In the genomic region with DNA sequence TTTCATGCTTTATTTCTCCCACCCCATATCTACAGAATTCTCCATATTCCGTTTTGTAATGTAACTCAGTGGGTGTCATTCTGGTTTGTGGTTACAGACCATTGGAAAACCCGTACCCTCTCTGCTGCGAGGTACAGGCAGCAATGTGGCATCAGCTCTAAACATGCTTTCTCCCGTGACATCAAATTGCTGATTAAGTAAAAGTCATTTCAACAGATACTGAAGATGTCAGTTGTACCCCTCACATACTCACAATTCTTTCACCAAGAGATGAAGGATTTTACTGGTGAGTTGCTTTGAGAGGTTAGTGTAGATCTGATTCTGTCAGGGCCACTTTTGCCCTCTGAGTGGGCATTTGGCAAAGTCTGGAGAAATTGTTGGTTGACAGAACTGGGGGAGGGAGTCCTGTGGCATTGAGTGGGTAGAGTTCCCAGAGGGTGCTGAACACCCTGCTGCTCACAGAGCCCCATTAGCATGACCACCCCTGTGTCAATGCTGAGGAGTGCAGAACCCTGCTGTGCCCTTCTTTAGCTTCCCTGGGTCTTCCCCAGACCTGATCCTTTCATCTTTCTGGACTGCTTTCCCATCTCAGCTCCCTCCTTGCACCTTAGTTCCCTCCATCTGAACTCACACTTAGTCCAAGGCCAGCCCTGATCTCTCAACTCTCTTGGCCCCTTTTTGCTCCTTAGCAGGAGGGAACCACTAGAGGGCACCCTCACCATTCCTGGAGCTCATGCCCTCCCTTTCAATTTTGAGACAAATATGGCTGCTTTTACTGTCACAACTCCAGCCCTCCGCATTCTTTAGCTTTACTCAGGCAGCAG, we compare ENCODE assay signal across 7 cellular contexts. TPM values are rescaled to one million over a fixed set of nuclear protein-coding genes. Genes with fewer than 3 reads are reported as not detected.
DNase-seq lines count a peak whose midpoint lies in the region; ATAC-seq and TF ChIP-seq lines count a peak whose summit lies in the region.

No MANE protein-coding gene starts in this region.

- ATAC-seq in GM21723 (IDR thresholded peaks at IDR 0.05; ENCODE audit: unreplicated experiment) (no peak), HG02623 (IDR thresholded peaks at IDR 0.05; ENCODE audit: unreplicated experiment) (no peak)

- H3K27ac Mint-ChIP-seq in T-helper 2 cell treated with Interferon-gamma antibody and Interleukin-4, amounts not matched to agents 5 μg/mL and 100 μg/mL, for 36 hours = no peak overlapping the region
- H3K27ac Mint-ChIP-seq in endodermal cell = no peak overlapping the region

- 79 to 100% methylated on average over 2 to 5 of the region's 5 CpGs for WGBS in endodermal cell (ENCODE audit: insufficient coverage in 1 of 2, insufficient read length in 1 of 2), 2 experiments

- no peaks in the 10 kb centered on the region for H3K4me1 ChIP-seq in endodermal cell (ENCODE audit: control insufficient read depth, insufficient read depth, low read length)

- no peaks in the 10 kb centered on the region for H3K27me3 ChIP-seq in endodermal cell (ENCODE audit: control insufficient read depth, insufficient read depth, low read length, poor library complexity, severe bottlenecking)

- DNase-seq in G401 (ENCODE audit: low spot score) (peak; percentile 45), HT-29 (ENCODE audit: low spot score) (peak; percentile 79), endodermal cell (peak; percentile 64)
- DNase-seq in T-helper 2 cell treated with Interferon-gamma antibody and Interleukin-4, amounts not matched to agents 5 μg/mL and 100 μg/mL, for 36 hours (ENCODE audit: low spot score) = peak; percentile 35
- DNase-seq in stimulated activated CD4-positive, alpha-beta T cell treated with anti-CD3 and anti-CD28 coated beads, Interleukin-12 subunit alpha, Interleukin-12 subunit beta, amount 100 ng/mL, for 4 hours = peak; percentile 22

- H3K4me3 Mint-ChIP-seq in T-helper 2 cell treated with Interferon-gamma antibody and Interleukin-4, amounts not matched to agents 5 μg/mL and 100 μg/mL, for 36 hours = no peak overlapping the region
- no peak overlapping the region for H3K4me3 Mint-ChIP-seq in endodermal cell

- H3K36me3 ChIP-seq in endodermal cell (ENCODE audit: control insufficient read depth, insufficient read depth, low read length) = no peaks in the 10 kb centered on the region

- H3K9ac ChIP-seq in endodermal cell (ENCODE audit: extremely low read depth, low read length, poor library complexity, severe bottlenecking) = no peak overlapping the region

- no peak overlapping the region for H3K4me3 ChIP-seq in endodermal cell (ENCODE audit: low read length)

- no peaks in the 10 kb centered on the region for H3K36me3 Mint-ChIP-seq in T-helper 2 cell treated with Interferon-gamma antibody and Interleukin-4, amounts not matched to agents 5 μg/mL and 100 μg/mL, for 36 hours (ENCODE audit: low read depth)
- no peaks in the 10 kb centered on the region for H3K36me3 Mint-ChIP-seq in endodermal cell (ENCODE audit: low read depth)

- TF ChIP-seq CTCF in endodermal cell (conservative IDR thresholded peaks at IDR 0.05) = peak; percentile 56

- H3K27me3 Mint-ChIP-seq in T-helper 2 cell treated with Interferon-gamma antibody and Interleukin-4, amounts not matched to agents 5 μg/mL and 100 μg/mL, for 36 hours (ENCODE audit: low read depth) = peaks cover 3% of the 10 kb centered on the region
- no peaks in the 10 kb centered on the region for H3K27me3 Mint-ChIP-seq in endodermal cell (ENCODE audit: insufficient read depth)

- H3K4me1 Mint-ChIP-seq in T-helper 2 cell treated with Interferon-gamma antibody and Interleukin-4, amounts not matched to agents 5 μg/mL and 100 μg/mL, for 36 hours (ENCODE audit: low read depth) = peaks cover 2% of the 10 kb centered on the region
- H3K4me1 Mint-ChIP-seq in endodermal cell = no peaks in the 10 kb centered on the region

- H3K9me3 Mint-ChIP-seq in T-helper 2 cell treated with Interferon-gamma antibody and Interleukin-4, amounts not matched to agents 5 μg/mL and 100 μg/mL, for 36 hours = no peaks in the 10 kb centered on the region
- peaks cover 94% of the 10 kb centered on the region for H3K9me3 Mint-ChIP-seq in endodermal cell

- peaks cover 5% of the 10 kb centered on the region for H3K9me3 ChIP-seq in endodermal cell (ENCODE audit: control insufficient read depth, low read length)

- no peak overlapping the region for H3K27ac ChIP-seq in endodermal cell (ENCODE audit: low read depth, low read length)

- in situ Hi-C loops in G401 (cut with HindIII; ENCODE audit: low sequenced_read_pairs) = no loop called here

RNA-seq across cellular contexts. Expression of a gene that starts 39.9 kb away (rescaled TPM):
- 0.61 and 2.7 TPM in 2 replicates for total RNA-seq in G401 (2014; rRNA removed; shearing (Covaris generic))
- total RNA-seq in HT-29 (2014; rRNA removed; shearing (Covaris generic)) = not detected in 2 replicates
- total RNA-seq in endodermal cell = not detected
- polyA plus RNA-seq in endodermal cell (2013, experiment 1 of 2) = not detected
- not detected for polyA plus RNA-seq in endodermal cell (2013, experiment 2 of 2)

Comparison
In these comparisons a context has a peak if more than half of its experiments do, and no peak if none do; other contexts are left out.
1. DNase-seq: peak in every context shown above with its lines; median percentile 79 in HT-29; 64 in endodermal cell; 45 in G401; 35 in T-helper 2 cell treated with Interferon-gamma antibody and Interleukin-4, amounts not matched to agents 5 μg/mL and 100 μg/mL, for 36 hours; 22 in stimulated activated CD4-positive, alpha-beta T cell treated with anti-CD3 and anti-CD28 coated beads, Interleukin-12 subunit alpha, Interleukin-12 subunit beta, amount 100 ng/mL, for 4 hours.